ENCODE assay signal across 8 cellular contexts in genomic region chr2:75646583-75647425, GRCh38.
DNase-seq lines count a peak whose midpoint lies in the region; ATAC-seq and TF ChIP-seq lines count a peak whose summit lies in the region.

TSS of gene MRPL19 (plus strand) at chr2:75646783. CDS start at chr2:75646808, 25 bp downstream.

- in situ Hi-C loops in T47D (cut with HindIII; ENCODE audit: low pct_unique_long_range_greater_than_20kb, low sequenced_read_pairs), result no loop called here

- TF ChIP-seq CTCF in AG04449 (IDR thresholded peaks at IDR 0.05; ENCODE audit: insufficient read depth, low read length, missing control alignments), result no peak
- no peak for TF ChIP-seq CTCF in VCaP (conservative IDR thresholded peaks at IDR 0.05)

- POLR2A ChIA-PET in AG04449 (lab: Yijun Ruan, JAX), result no interaction called here

- no peaks in the 10 kb centered on the region for H3K9me3 ChIP-seq in iPS-20b (ENCODE audit: insufficient read depth, low read depth, low read length)

- H3K9ac ChIP-seq in iPS-20b (ENCODE audit: low read depth, low read length), result peak within 1 kb of the TSS; percentile 85

- ATAC-seq in GM18870 (IDR thresholded peaks at IDR 0.05; ENCODE audit: unreplicated experiment), result peak; percentile 94
- ATAC-seq in HG03108 (IDR thresholded peaks at IDR 0.05; ENCODE audit: unreplicated experiment), result peak; percentile 98

- DNase-seq in AG04449 (ENCODE audit: low read depth, low spot score) (peak; percentile 60), NCI-H2196 (lab: John Stamatoyannopoulos, UW; ENCODE audit: unreplicated experiment) (peak; percentile 49), T47D (ENCODE audit: low read depth in 1 of 2, low spot score in 1 of 2) (peak; percentile 83 to 92)

- H3K27ac ChIP-seq in VCaP (peak within 1 kb of the TSS; percentile 83), iPS-20b (ENCODE audit: low read length) (peak within 1 kb of the TSS; percentile 78), skin epidermis (peak within 1 kb of the TSS; percentile 62 to 95 (median 88))

- H3K4me1 ChIP-seq in iPS-20b (ENCODE audit: insufficient read depth, low read length), result no peaks in the 10 kb centered on the region

- H3K36me3 ChIP-seq in iPS-20b (ENCODE audit: insufficient read depth, low read depth, low read length), result peaks cover 36% of the 10 kb centered on the region

- H3K4me3 ChIP-seq in AG04449 (ENCODE audit: low read depth, low read length) (peak within 1 kb of the TSS; percentile 95), iPS-20b (ENCODE audit: low read length) (peak within 1 kb of the TSS; percentile 80), skin epidermis (peak within 1 kb of the TSS; percentile 54 to 93 (median 89))

- no peaks in the 10 kb centered on the region for H3K27me3 ChIP-seq in iPS-20b (ENCODE audit: insufficient read depth, low read length)

- CTCF ChIA-PET in AG04449 (lab: Yijun Ruan, JAX), result interaction anchor here (0.7 to 3.8 kb wide), 11 partner anchors 8 to 182 kb away, joined by 3 to 29 read pairs (median 4); no protein-coding TSS in a partner anchor

Comparison
In these comparisons a context has a peak if more than half of its experiments do, and no peak if none do; other contexts are left out.
1. Peak in every context shown above with its lines: DNase-seq, ATAC-seq, H3K4me3 ChIP-seq and H3K27ac ChIP-seq.